Comparison of ENCODE assay signal across 1 cellular context in the genomic region with DNA sequence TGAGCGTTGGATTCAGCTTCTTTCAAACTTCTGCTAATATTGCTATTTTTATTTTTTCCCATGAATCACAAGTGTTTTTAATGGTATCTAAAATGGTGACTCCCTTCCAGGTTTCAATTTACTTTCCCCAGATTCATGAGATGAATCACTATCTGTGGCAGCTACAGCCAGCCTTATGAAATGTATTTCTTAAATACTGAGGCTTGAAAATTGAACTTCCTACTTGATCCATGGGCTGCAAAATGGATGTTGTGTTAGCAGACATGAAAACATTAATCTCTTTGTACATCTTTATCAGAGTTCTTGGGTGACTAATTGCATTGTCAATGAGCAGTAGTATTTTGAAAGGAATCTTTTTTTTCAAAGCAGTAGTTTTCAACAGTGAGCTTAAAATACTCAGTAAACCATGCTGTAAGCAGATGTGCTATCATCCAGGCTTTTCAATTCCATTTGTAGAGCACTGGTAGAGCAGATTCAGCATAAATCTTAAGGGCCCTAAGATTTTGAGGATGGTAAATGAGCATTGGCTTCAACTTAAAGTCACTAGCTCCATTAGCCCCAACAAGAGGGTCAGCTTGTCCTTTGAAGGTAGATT.
TF ChIP-seq lines count a peak whose summit lies in the region.

No MANE protein-coding gene starts in this region.

TF ChIP-seq in SK-N-SH treated with all-trans-retinoic acid at 6 μM for 48 hours, 23 proteins besides CTCF, POLR2A, EP300 and RAD21 (continued from another document):
- TF ChIP-seq, protein P1, sequence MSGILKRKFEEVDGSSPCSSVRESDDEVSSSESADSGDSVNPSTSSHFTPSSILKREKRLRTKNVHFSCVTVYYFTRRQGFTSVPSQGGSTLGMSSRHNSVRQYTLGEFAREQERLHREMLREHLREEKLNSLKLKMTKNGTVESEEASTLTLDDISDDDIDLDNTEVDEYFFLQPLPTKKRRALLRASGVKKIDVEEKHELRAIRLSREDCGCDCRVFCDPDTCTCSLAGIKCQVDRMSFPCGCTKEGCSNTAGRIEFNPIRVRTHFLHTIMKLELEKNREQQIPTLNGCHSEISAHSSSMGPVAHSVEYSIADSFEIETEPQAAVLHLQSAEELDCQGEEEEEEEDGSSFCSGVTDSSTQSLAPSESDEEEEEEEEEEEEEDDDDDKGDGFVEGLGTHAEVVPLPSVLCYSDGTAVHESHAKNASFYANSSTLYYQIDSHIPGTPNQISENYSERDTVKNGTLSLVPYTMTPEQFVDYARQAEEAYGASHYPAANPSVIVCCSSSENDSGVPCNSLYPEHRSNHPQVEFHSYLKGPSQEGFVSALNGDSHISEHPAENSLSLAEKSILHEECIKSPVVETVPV (CRISPR knock-in tag; IDR thresholded peaks at IDR 0.05), result no peak
